ENCODE assay signal across 11 cellular contexts in genomic region chr14:61586539-61587396, GRCh38.
DNase-seq lines count a peak whose midpoint lies in the region; ATAC-seq and TF ChIP-seq lines count a peak whose summit lies in the region.
"Had no signal": no experiment of that assay in that cellular context is flagged by ENCODE, and none has a peak within 500 bp of the region (broad histone marks: within the 10 kb centered on the region; RNA-seq: fewer than 3 reads in every experiment).

No MANE protein-coding gene starts in this region.

- no peak overlapping the region for H3K4me2 ChIP-seq in fibroblast of lung (ENCODE audit: extremely low read depth, insufficient read depth, low read length)
- H3K4me2 ChIP-seq in osteoblast (ENCODE audit: insufficient read depth, low read length) = peak overlapping the region; percentile 63

- intact Hi-C loops in CD4-positive, alpha-beta T cell (cut with DNase I, micrococcal nuclease) = no loop called here

- H3K27me3 ChIP-seq in ACC112 (ENCODE audit: insufficient read depth, low read length) = no peaks in the 10 kb centered on the region
- no peaks in the 10 kb centered on the region for H3K27me3 ChIP-seq in SJSA1 (replicated peaks)
- H3K27me3 ChIP-seq in fibroblast of lung (ENCODE audit: control insufficient read depth, insufficient read depth, low read length) = no peaks in the 10 kb centered on the region
- no peaks in the 10 kb centered on the region for H3K27me3 ChIP-seq in osteoblast (ENCODE audit: insufficient read depth, low read length)
- no peaks in the 10 kb centered on the region for H3K27me3 ChIP-seq in CD4-positive, alpha-beta T cell (ENCODE audit: control insufficient read depth, insufficient read depth, low read length)

- H3K4me3 Mint-ChIP-seq in endothelial cell (ENCODE audit: unreplicated experiment) = no peak overlapping the region
- H3K4me3 Mint-ChIP-seq in CD4-positive, alpha-beta T cell = no peak overlapping the region

- no peaks in the 10 kb centered on the region for H3K9me3 Mint-ChIP-seq in endothelial cell (ENCODE audit: unreplicated experiment)
- H3K9me3 Mint-ChIP-seq in CD4-positive, alpha-beta T cell = no peaks in the 10 kb centered on the region

- POLR2A ChIA-PET in CD4-positive, alpha-beta T cell (lab: Charles Lee) = interaction anchor here (1.0 kb wide), 1 partner anchor 134 kb away, joined by 3 read pairs; no protein-coding TSS in a partner anchor

- DNase-seq in SJSA1 (ENCODE audit: low read depth in 1 of 2, low spot score in 2 of 2) = no peak
- peak; percentile 73 for DNase-seq in fibroblast of lung (ENCODE audit: low read depth in 2 of 2)
- peak; percentile 65 for DNase-seq in osteoblast (ENCODE audit: insufficient read length, low spot score, missing footprints)
- DNase-seq in Ammon's horn (ENCODE audit: low spot score) = no peak
- DNase-seq in activated T-cell treated with anti-CD3 and anti-CD28 coated beads, Interleukin-2, amount 50 U/mL, for 1 hour = no peak
- no peak for DNase-seq in endothelial cell (ENCODE audit: low spot score)
- no peak for DNase-seq in CD4-positive, alpha-beta T cell
- DNase-seq: activated CD4-positive, CD25-positive, alpha-beta regulatory T cell; activated T-cell treated with anti-CD3 and anti-CD28 coated beads, Interleukin-2, amount 50 U/mL, for 48 hours; KBM-7 had no signal

- H3K4me1 Mint-ChIP-seq in endothelial cell (ENCODE audit: unreplicated experiment) = peaks cover 2% of the 10 kb centered on the region
- H3K4me1 Mint-ChIP-seq in CD4-positive, alpha-beta T cell (ENCODE audit: low read depth) = no peaks in the 10 kb centered on the region

- ATAC-seq in CD4-positive, alpha-beta T cell (ENCODE audit: poor library complexity) = no peak

- H3K4me3 ChIP-seq in ACC112 (ENCODE audit: low read depth, low read length) (peak overlapping the region; percentile 32), SJSA1 (no peak overlapping the region), fibroblast of lung (replicated peaks in 1 of 4; ENCODE audit: control extremely low read depth in 1 of 4, insufficient read depth in 1 of 4, low read depth in 3 of 4, low read length in 4 of 4) (no peak overlapping the region), osteoblast (ENCODE audit: insufficient read depth, low read length) (peak overlapping the region; percentile 2)

- peak overlapping the region; percentile 100 for H3K27ac ChIP-seq in ACC112 (ENCODE audit: low read depth, low read length)
- peak overlapping the region; percentile 54 for H3K27ac ChIP-seq in SJSA1
- peak overlapping the region; percentile 94 for H3K27ac ChIP-seq in fibroblast of lung (ENCODE audit: insufficient read depth, low read length)
- H3K27ac ChIP-seq in osteoblast (ENCODE audit: low read depth, low read length) = peak overlapping the region; percentile 98
- H3K27ac ChIP-seq in CD4-positive, alpha-beta T cell (ENCODE audit: low read depth, low read length) = no peak overlapping the region

- no peak overlapping the region for H3K9ac ChIP-seq in fibroblast of lung (ENCODE audit: insufficient read depth, low read length)

- H3K36me3 ChIP-seq in ACC112 (ENCODE audit: insufficient read depth, low read length) (peaks cover 6% of the 10 kb centered on the region; the same call in 1 of the 2 replicates), SJSA1 (no peaks in the 10 kb centered on the region), fibroblast of lung (ENCODE audit: control insufficient read depth, insufficient read depth, low read length) (no peaks in the 10 kb centered on the region), osteoblast (ENCODE audit: insufficient read depth, low read length) (no peaks in the 10 kb centered on the region)

- CTCF ChIA-PET in CD4-positive, alpha-beta T cell (lab: Charles Lee) = no interaction called here

- H3K79me2 ChIP-seq in ACC112 (ENCODE audit: control insufficient read depth, insufficient read depth, low read length, unreplicated experiment) = peaks cover 57% of the 10 kb centered on the region
- no peaks in the 10 kb centered on the region for H3K79me2 ChIP-seq in fibroblast of lung (ENCODE audit: control insufficient read depth, insufficient read depth, low read length)
- H3K79me2 ChIP-seq in osteoblast (ENCODE audit: insufficient read depth, low read length) = peaks cover 4% of the 10 kb centered on the region

- no peaks in the 10 kb centered on the region for H3K9me3 ChIP-seq in SJSA1 (replicated peaks)
- no peaks in the 10 kb centered on the region for H3K9me3 ChIP-seq in fibroblast of lung (ENCODE audit: control insufficient read depth, insufficient read depth, low read depth, low read length)
- H3K9me3 ChIP-seq in osteoblast (ENCODE audit: low read depth, low read length) = no peaks in the 10 kb centered on the region
- H3K9me3 ChIP-seq in CD4-positive, alpha-beta T cell (ENCODE audit: control insufficient read depth, low read length) = no peaks in the 10 kb centered on the region

- no peaks in the 10 kb centered on the region for H3K36me3 Mint-ChIP-seq in endothelial cell (ENCODE audit: low read depth, unreplicated experiment)
- H3K36me3 Mint-ChIP-seq in CD4-positive, alpha-beta T cell (ENCODE audit: low read depth) = no peaks in the 10 kb centered on the region

- H3K27ac Mint-ChIP-seq in endothelial cell (ENCODE audit: unreplicated experiment) = no peak overlapping the region
- H3K27ac Mint-ChIP-seq in CD4-positive, alpha-beta T cell = no peak overlapping the region

- TF ChIP-seq CTCF in fibroblast of lung (conservative IDR thresholded peaks at IDR 0.05 in 1 of 2, IDR thresholded peaks at IDR 0.05 in 1 of 2; ENCODE audit: low read depth in 1 of 2, low read length in 2 of 2) (no peak), osteoblast (IDR thresholded peaks at IDR 0.05; ENCODE audit: extremely low read depth, low read depth, low read length) (no peak), endothelial cell (IDR thresholded peaks at IDR 0.05; ENCODE audit: unreplicated experiment) (no peak)
- TF ChIP-seq CTCF in CD4-positive, alpha-beta T cell (IDR thresholded peaks at IDR 0.05) = no peak

- H2AFZ ChIP-seq in ACC112 (ENCODE audit: low read length, unreplicated experiment) = no peak overlapping the region
- no peak overlapping the region for H2AFZ ChIP-seq in fibroblast of lung (ENCODE audit: low read length)
- H2AFZ ChIP-seq in osteoblast (ENCODE audit: low read length) = no peak overlapping the region

- H3K27me3 Mint-ChIP-seq in endothelial cell (ENCODE audit: unreplicated experiment) = no peaks in the 10 kb centered on the region
- H3K27me3 Mint-ChIP-seq in CD4-positive, alpha-beta T cell = no peaks in the 10 kb centered on the region

- no peaks in the 10 kb centered on the region for H4K20me1 ChIP-seq in fibroblast of lung (ENCODE audit: control insufficient read depth, extremely low read depth, insufficient read depth, low read length)
- no peaks in the 10 kb centered on the region for H4K20me1 ChIP-seq in osteoblast (ENCODE audit: insufficient read depth, low read length)

- H3K4me1 ChIP-seq in ACC112 (ENCODE audit: control insufficient read depth, insufficient read depth, low read length, unreplicated experiment) (peaks cover 79% of the 10 kb centered on the region), SJSA1 (replicated peaks) (peaks cover 56% of the 10 kb centered on the region), fibroblast of lung (ENCODE audit: control insufficient read depth, extremely low read depth, insufficient read depth, low read length) (peaks cover 29% of the 10 kb centered on the region), osteoblast (ENCODE audit: insufficient read depth, low read length) (peaks cover 70% of the 10 kb centered on the region)

Comparison
In these comparisons a context has a peak if more than half of its experiments do, and no peak if none do; other contexts are left out.
1. H3K4me3 ChIP-seq: peak in ACC112 (single experiment) and osteoblast (single experiment); none in SJSA1 (single experiment) and fibroblast of lung (0 of 4).
2. DNase-seq: peak in fibroblast of lung (2 of 2) and osteoblast (single experiment); none in SJSA1 (0 of 2), Ammon's horn (single experiment), activated T-cell treated with anti-CD3 and anti-CD28 coated beads, Interleukin-2, amount 50 U/mL, for 1 hour (single experiment), endothelial cell (single experiment) and CD4-positive, alpha-beta T cell (0 of 10).